In genomic region chr11:6627762-6628241, GRCh38 we compare ENCODE assay signal across 11 cellular contexts. TPM values are rescaled to one million over a fixed set of nuclear protein-coding genes. Genes with fewer than 3 reads are reported as not detected.
DNase-seq lines count a peak whose midpoint lies in the region; ATAC-seq and TF ChIP-seq lines count a peak whose summit lies in the region.
"Had no signal": no experiment of that assay in that cellular context is flagged by ENCODE, and none has a peak within 500 bp of the region (broad histone marks: within the 10 kb centered on the region; RNA-seq: fewer than 3 reads in every experiment).

No MANE protein-coding gene starts in this region.

- peak overlapping the region; percentile 23 to 38 for H3K4me3 Mint-ChIP-seq in activated T-cell treated with anti-CD3 and anti-CD28 coated beads, Interleukin-2, amount 50 U/mL, for 72 hours
- H3K4me3 Mint-ChIP-seq: activated T-cell treated with anti-CD3 and anti-CD28 coated beads, Interleukin-2, amount 50 U/mL, for 24 hours had no signal

- H3K4me2 ChIP-seq in OCI-LY3 (ENCODE audit: low read length), result peak overlapping the region; percentile 52

- no peak for TF ChIP-seq CTCF in OCI-LY3 (IDR thresholded peaks at IDR 0.05; ENCODE audit: low read depth, low read length)
- no peak for TF ChIP-seq CTCF in left ventricle myocardium inferior (IDR thresholded peaks at IDR 0.05; ENCODE audit: borderline replicate concordance)

- 0 out of 2 replicates have a peak overlapping the region, but pooled peaks have one; percentile 19 for H3K4me3 ChIP-seq in OCI-LY3 (ENCODE audit: low read length)
- H3K4me3 ChIP-seq in left ventricle myocardium inferior, result no peak overlapping the region
- H3K4me3 ChIP-seq: left lung, upper lobe of right lung had no signal

- H3K4me1 ChIP-seq in OCI-LY3 (ENCODE audit: low read length) (peaks cover 12% of the 10 kb centered on the region), left ventricle myocardium inferior (peaks cover 15% of the 10 kb centered on the region)
- H3K4me1 ChIP-seq: left lung, upper lobe of right lung had no signal

- peak; percentile 43 to 66 for ATAC-seq in activated T-cell treated with anti-CD3 and anti-CD28 coated beads, Interleukin-2, amount 50 U/mL, for 72 hours (replicated peaks in 1 of 2)
- peak; percentile 75 for ATAC-seq in HG02623 (IDR thresholded peaks at IDR 0.05; ENCODE audit: unreplicated experiment)
- peak; percentile 45 for ATAC-seq in stimulated activated naive CD8-positive, alpha-beta T cell treated with anti-CD3 and anti-CD28 coated beads, Interleukin-15, Interleukin-2, amounts not matched to agents 100 U/mL and 50 U/mL, for 24 hours
- ATAC-seq: left lung, upper lobe of right lung had no signal

- H4K20me1 ChIP-seq in OCI-LY3 (ENCODE audit: insufficient read depth, low read length), result no peaks in the 10 kb centered on the region

- H3K27ac ChIP-seq in OCI-LY3 (ENCODE audit: low read length) (no peak overlapping the region), left ventricle myocardium inferior (replicated peaks) (no peak overlapping the region)
- H3K27ac ChIP-seq: left lung, upper lobe of right lung had no signal

- H3K27ac Mint-ChIP-seq in activated T-cell treated with anti-CD3 and anti-CD28 coated beads, Interleukin-2, amount 50 U/mL, for 72 hours, result peak overlapping the region; percentile 29
- H3K27ac Mint-ChIP-seq: activated T-cell treated with anti-CD3 and anti-CD28 coated beads, Interleukin-2, amount 50 U/mL, for 24 hours had no signal

- no peak overlapping the region for H3K9ac ChIP-seq in OCI-LY3 (ENCODE audit: low read length)

- intact Hi-C loops in left ventricle myocardium inferior (cut with micrococcal nuclease), result no loop called here

- H3K9me3 ChIP-seq in OCI-LY3 (ENCODE audit: insufficient read depth, low read length) (no peaks in the 10 kb centered on the region), left ventricle myocardium inferior (replicated peaks) (no peaks in the 10 kb centered on the region)
- H3K9me3 ChIP-seq: left lung, upper lobe of right lung had no signal

- H3K4me1 Mint-ChIP-seq in activated T-cell treated with anti-CD3 and anti-CD28 coated beads, Interleukin-2, amount 50 U/mL, for 72 hours (ENCODE audit: low read depth), result peaks cover 20% of the 10 kb centered on the region

- H3K27me3 ChIP-seq in OCI-LY3 (ENCODE audit: low read depth, low read length), result no peaks in the 10 kb centered on the region
- H3K27me3 ChIP-seq in left ventricle myocardium inferior (ENCODE audit: low read depth), result no peaks in the 10 kb centered on the region
- H3K27me3 ChIP-seq: left lung, upper lobe of right lung had no signal

- no peaks in the 10 kb centered on the region for H3K36me3 ChIP-seq in OCI-LY3 (replicated peaks; ENCODE audit: low read depth, low read length)
- peaks cover 66% of the 10 kb centered on the region for H3K36me3 ChIP-seq in left ventricle myocardium inferior

- peak overlapping the region; percentile 49; the same call in 1 of the 2 replicates for H2AFZ ChIP-seq in OCI-LY3 (ENCODE audit: low read depth, low read length)

- no peaks in the 10 kb centered on the region for H3K27me3 Mint-ChIP-seq in activated T-cell treated with anti-CD3 and anti-CD28 coated beads, Interleukin-2, amount 50 U/mL, for 72 hours (ENCODE audit: low read depth)
- H3K27me3 Mint-ChIP-seq: activated T-cell treated with anti-CD3 and anti-CD28 coated beads, Interleukin-2, amount 50 U/mL, for 24 hours had no signal

- no peaks in the 10 kb centered on the region for H3K9me3 Mint-ChIP-seq in activated T-cell treated with anti-CD3 and anti-CD28 coated beads, Interleukin-2, amount 50 U/mL, for 72 hours
- H3K9me3 Mint-ChIP-seq: activated T-cell treated with anti-CD3 and anti-CD28 coated beads, Interleukin-2, amount 50 U/mL, for 24 hours had no signal

- no peaks in the 10 kb centered on the region for H3K36me3 Mint-ChIP-seq in activated T-cell treated with anti-CD3 and anti-CD28 coated beads, Interleukin-2, amount 50 U/mL, for 72 hours (ENCODE audit: insufficient read depth in 2 of 2)

- DNase-seq in activated T-cell treated with anti-CD3 and anti-CD28 coated beads, Interleukin-2, amount 50 U/mL, for 72 hours, result no peak
- DNase-seq in activated T-cell treated with anti-CD3 and anti-CD28 coated beads, Interleukin-2, amount 50 U/mL, for 1 hour, result no peak
- no peak for DNase-seq in stimulated activated naive CD8-positive, alpha-beta T cell treated with anti-CD3 and anti-CD28 coated beads, Interleukin-15, Interleukin-2, amounts not matched to agents 100 U/mL and 50 U/mL, for 24 hours
- DNase-seq in SIG-M5 treated with dmso at 0.1 percent for 504 hours (lab: John Stamatoyannopoulos, UW; ENCODE audit: unreplicated experiment) (no peak), left ventricle myocardium inferior (no peak)
- no peak for DNase-seq in stimulated activated CD4-positive, alpha-beta T cell treated with anti-CD3 and anti-CD28 coated beads, Interleukin-1b, Interleukin-23, amount 100 ng/mL, for 48 hours
- DNase-seq: activated T-cell treated with anti-CD3 and anti-CD28 coated beads, Interleukin-2, amount 50 U/mL, for 24 hours; left lung; upper lobe of right lung had no signal

- H3K79me2 ChIP-seq in OCI-LY3 (ENCODE audit: low read length), result no peaks in the 10 kb centered on the region

RNA-seq across cellular contexts. Expression of gene TPP1, which starts 8.6 kb away (rescaled TPM):
- total RNA-seq in activated T-cell treated with anti-CD3 and anti-CD28 coated beads, Interleukin-2, amount 50 U/mL, for 72 hours, result 10 to 100 TPM; 56.0 to 62.1 TPM
- total RNA-seq in left ventricle myocardium inferior, result 84.2 TPM

RNA-seq across cellular contexts. Expression of gene TAF10, which starts 15.8 kb away (rescaled TPM):
- 100 to 1,000 TPM; 108 to 123 TPM for total RNA-seq in activated T-cell treated with anti-CD3 and anti-CD28 coated beads, Interleukin-2, amount 50 U/mL, for 72 hours
- 106 TPM for total RNA-seq in left ventricle myocardium inferior

RNA-seq across cellular contexts. Expression of gene ILK, which starts 24.2 kb away (rescaled TPM):
- total RNA-seq in activated T-cell treated with anti-CD3 and anti-CD28 coated beads, Interleukin-2, amount 50 U/mL, for 72 hours, result 100 to 1,000 TPM; 114 to 118 TPM
- 192 TPM for total RNA-seq in left ventricle myocardium inferior

RNA-seq across cellular contexts. Expression of gene RRP8, which starts 24.4 kb away (rescaled TPM):
- total RNA-seq in activated T-cell treated with anti-CD3 and anti-CD28 coated beads, Interleukin-2, amount 50 U/mL, for 72 hours, result 10 to 100 TPM; 25.0 to 31.5 TPM
- total RNA-seq in left ventricle myocardium inferior, result 19.2 TPM

RNA-seq across cellular contexts. Expression of gene DCHS1, which starts 27.8 kb away (rescaled TPM):
- total RNA-seq in activated T-cell treated with anti-CD3 and anti-CD28 coated beads, Interleukin-2, amount 50 U/mL, for 72 hours, result 1 to 10 TPM; 2.1 to 2.9 TPM
- 9.5 TPM for total RNA-seq in left ventricle myocardium inferior
